Comparison of ENCODE assay signal across 1 cellular context in genomic region chr15:78437762-78438594, GRCh38.
TF ChIP-seq lines count a peak whose summit lies in the region.

IREB2 (plus strand) TSS chr15:78438216; CDS start chr15:78438338, 122 bp downstream.

TF ChIP-seq in HepG2, 621 proteins besides CTCF, POLR2A, EP300 and RAD21 (continued from another document and continues in another):
- no peak; the same call in 1 of the 2 replicates for TF ChIP-seq AFF4 (CRISPR knock-in tag; IDR thresholded peaks at IDR 0.05)
- TF ChIP-seq ZNF781 (CRISPR knock-in tag; IDR thresholded peaks at IDR 0.05; ENCODE audit: borderline replicate concordance, not compliant biosample characterization) = no peak
- no peak; the same call in none of the 2 replicates for TF ChIP-seq ZNF776 (CRISPR knock-in tag; IDR thresholded peaks at IDR 0.05)
- no peak for TF ChIP-seq SETDB1 (CRISPR knock-in tag; IDR thresholded peaks at IDR 0.05; ENCODE audit: borderline replicate concordance)
- no peak for TF ChIP-seq SNAPC4 (CRISPR knock-in tag; IDR thresholded peaks at IDR 0.05)
- TF ChIP-seq FOXM1 (CRISPR knock-in tag; IDR thresholded peaks at IDR 0.05) = no peak
- TF ChIP-seq ZNF878 (CRISPR knock-in tag; IDR thresholded peaks at IDR 0.05) = no peak
- TF ChIP-seq XBP1 (CRISPR knock-in tag; IDR thresholded peaks at IDR 0.05) = no peak
- peak; percentile 60 for TF ChIP-seq CREM (IDR thresholded peaks at IDR 0.05)
- TF ChIP-seq CREM (CRISPR knock-in tag; IDR thresholded peaks at IDR 0.05) = no peak
- no peak for TF ChIP-seq BRF2 (CRISPR knock-in tag; IDR thresholded peaks at IDR 0.05)
- no peak; the same call in 1 of the 2 replicates for TF ChIP-seq ATF2 (CRISPR knock-in tag; IDR thresholded peaks at IDR 0.05)
- no peak; the same call in 1 of the 2 replicates for TF ChIP-seq RXRA (CRISPR knock-in tag; IDR thresholded peaks at IDR 0.05)
- TF ChIP-seq ATF3 (CRISPR knock-in tag; IDR thresholded peaks at IDR 0.05) = no peak; the same call in 1 of the 2 replicates
- peak; percentile 97 for TF ChIP-seq ZNF263 (CRISPR knock-in tag; IDR thresholded peaks at IDR 0.05)
- 0 out of 2 replicates have a peak, but pooled peaks have one; percentile 11 for TF ChIP-seq SAFB2 (CRISPR knock-in tag; IDR thresholded peaks at IDR 0.05; ENCODE audit: borderline replicate concordance, low read depth)
- no peak for TF ChIP-seq RAD51 (IDR thresholded peaks at IDR 0.05; ENCODE audit: borderline replicate concordance)
- TF ChIP-seq GFI1 (CRISPR knock-in tag; IDR thresholded peaks at IDR 0.05; ENCODE audit: borderline replicate concordance) = peak; percentile 43; the same call in 1 of the 2 replicates
- TF ChIP-seq SNAI1 (CRISPR knock-in tag; IDR thresholded peaks at IDR 0.05; ENCODE audit: borderline replicate concordance) = no peak; the same call in 1 of the 2 replicates
- TF ChIP-seq PHB2 (IDR thresholded peaks at IDR 0.05; ENCODE audit: partially characterized antibody) = no peak
- peak; percentile 78 to 93; a peak in 3 of 4 replicates for TF ChIP-seq HMGXB4 (CRISPR knock-in tag; IDR thresholded peaks at IDR 0.05; ENCODE audit: borderline replicate concordance in 1 of 2, low read depth in 1 of 2)
- peak; percentile 10; the same call in 1 of the 2 replicates for TF ChIP-seq ZBTB7B (CRISPR knock-in tag; IDR thresholded peaks at IDR 0.05)
- peak; percentile 49; the same call in 1 of the 2 replicates for TF ChIP-seq HDAC1 (CRISPR knock-in tag; IDR thresholded peaks at IDR 0.05)
- no peak for TF ChIP-seq NCOA5 (CRISPR knock-in tag; IDR thresholded peaks at IDR 0.05)
- peak; percentile 65 for TF ChIP-seq DR1 (CRISPR knock-in tag; IDR thresholded peaks at IDR 0.05)
- TF ChIP-seq KLF11 (CRISPR knock-in tag; IDR thresholded peaks at IDR 0.05) = 0 out of 2 replicates have a peak, but pooled peaks have one; percentile 7
- TF ChIP-seq TBP (CRISPR knock-in tag; IDR thresholded peaks at IDR 0.05) = no peak
- no peak for TF ChIP-seq GMEB2 (CRISPR knock-in tag; IDR thresholded peaks at IDR 0.05; ENCODE audit: low read depth)
- no peak for TF ChIP-seq BATF2 (CRISPR knock-in tag; IDR thresholded peaks at IDR 0.05)
- 0 out of 2 replicates have a peak, but pooled peaks have one; percentile 43 for TF ChIP-seq ZBTB39 (CRISPR knock-in tag; IDR thresholded peaks at IDR 0.05)
- no peak for TF ChIP-seq TERF1 (CRISPR knock-in tag; IDR thresholded peaks at IDR 0.05)
- TF ChIP-seq SALL2 (CRISPR knock-in tag; IDR thresholded peaks at IDR 0.05) = no peak; the same call in 1 of the 2 replicates
